In genomic region chr10:52662255-52662654, GRCh38 we compare ENCODE assay signal across 36 cellular contexts.
"Had no signal": no experiment of that assay in that cellular context is flagged by ENCODE, and none has a peak within 500 bp of the region (broad histone marks: within the 10 kb centered on the region; RNA-seq: fewer than 3 reads in every experiment).

No MANE protein-coding gene starts in this region.

- H3K36me3 Mint-ChIP-seq: activated naive CD8-positive, alpha-beta T cell had no signal

- H3K79me2 ChIP-seq: hepatocyte had no signal

- H3K4me1 ChIP-seq: esophagus squamous epithelium, gastroesophageal sphincter, heart right ventricle had no signal

- FAIRE-seq: astrocyte, bronchial epithelial cell, colon, endometrium, endothelial cell of umbilical vein had no signal

- H3K36me3 ChIP-seq: brain microvascular endothelial cell, esophagus squamous epithelium, gastroesophageal sphincter, heart right ventricle, WERI-Rb-1 had no signal

- H3K27ac ChIP-seq: brain microvascular endothelial cell, epithelial cell of prostate, esophagus squamous epithelium, gastroesophageal sphincter, heart right ventricle, hepatocyte, WERI-Rb-1 had no signal

- H2AFZ ChIP-seq: hepatocyte had no signal

- H3K27me3 ChIP-seq: brain microvascular endothelial cell, esophagus squamous epithelium, gastroesophageal sphincter, heart right ventricle, hepatocyte had no signal

- H3K4me2 ChIP-seq: hepatocyte had no signal

- H3K27me3 Mint-ChIP-seq: activated B cell treated with CpG ODN at 0.5 μM for 24 hours; activated CD8-positive, alpha-beta T cell treated with anti-CD3 and anti-CD28 coated beads for 36 hours; activated naive CD8-positive, alpha-beta T cell; activated T-helper 17 cell treated with anti-CD3 and anti-CD28 coated beads, Interleukin-2, amount 50 U/mL, for 72 hours; central memory CD8-positive, alpha-beta T cell; effector memory CD8-positive, alpha-beta T cell had no signal

- H3K4me3 ChIP-seq: esophagus squamous epithelium, gastroesophageal sphincter, heart right ventricle, hepatocyte had no signal

- H3K4me3 Mint-ChIP-seq: activated B cell treated with CpG ODN at 0.5 μM for 24 hours; activated CD8-positive, alpha-beta T cell treated with anti-CD3 and anti-CD28 coated beads for 36 hours; activated naive CD8-positive, alpha-beta T cell; activated T-cell treated with anti-CD3 and anti-CD28 coated beads, Interleukin-2, amount 50 U/mL, for 4 hours; activated T-helper 17 cell treated with anti-CD3 and anti-CD28 coated beads, Interleukin-2, amount 50 U/mL, for 72 hours; central memory CD8-positive, alpha-beta T cell; effector memory CD8-positive, alpha-beta T cell; T-helper 2 cell treated with Interferon-gamma antibody and Interleukin-4, amounts not matched to agents 5 μg/mL and 100 μg/mL, for 36 hours had no signal

- DNase-seq: activated B cell treated with CpG ODN at 0.5 μM for 24 hours; activated CD4-positive, alpha-beta T cell treated with anti-CD3 and anti-CD28 coated beads for 48 hours; activated CD4-positive, alpha-beta T cell treated with anti-CD3 and anti-CD28 coated beads, Interleukin-2, amount 50 U/mL, for 1 hour; activated CD4-positive, alpha-beta T cell treated with anti-CD3 and anti-CD28 coated beads, Interleukin-2, amount 50 U/mL, for 48 hours; activated CD8-positive, alpha-beta memory T cell treated with anti-CD3 and anti-CD28 coated beads for 24 hours; activated CD8-positive, alpha-beta T cell treated with anti-CD3 and anti-CD28 coated beads for 36 hours; activated effector memory CD4-positive, alpha-beta T cell treated with Interleukin-2 at 50 U/mL for 16 hours; activated gamma-delta T cell treated with Interleukin-2 at 50 U/mL for 16 hours; activated naive CD4-positive, alpha-beta T cell treated with anti-CD3 and anti-CD28 coated beads, Interleukin-2, amount 50 U/mL, for 16 hours; activated naive CD4-positive, alpha-beta T cell treated with Interleukin-2 at 50 U/mL for 16 hours; activated T-cell treated with anti-CD3 and anti-CD28 coated beads, Interleukin-2, amount 50 U/mL, for 4 hours; amniotic stem cell; anterior cingulate cortex; brain microvascular endothelial cell; cortex of kidney; dermis blood vessel endothelial cell; effector CD4-positive, alpha-beta T cell; effector memory CD8-positive, alpha-beta T cell; esophagus squamous epithelium; foreskin melanocyte; heart right ventricle; T1000; WERI-Rb-1 had no signal

- H3K27ac Mint-ChIP-seq: activated B cell treated with CpG ODN at 0.5 μM for 24 hours; activated CD8-positive, alpha-beta T cell treated with anti-CD3 and anti-CD28 coated beads for 36 hours; activated naive CD8-positive, alpha-beta T cell; activated T-helper 17 cell treated with anti-CD3 and anti-CD28 coated beads, Interleukin-2, amount 50 U/mL, for 72 hours; effector memory CD8-positive, alpha-beta T cell; T-helper 2 cell treated with Interferon-gamma antibody and Interleukin-4, amounts not matched to agents 5 μg/mL and 100 μg/mL, for 36 hours had no signal

- H3K4me1 Mint-ChIP-seq: activated B cell treated with CpG ODN at 0.5 μM for 24 hours; activated T-helper 17 cell treated with anti-CD3 and anti-CD28 coated beads, Interleukin-2, amount 50 U/mL, for 72 hours; central memory CD8-positive, alpha-beta T cell had no signal

- ATAC-seq: activated CD4-positive, CD25-positive, alpha-beta regulatory T cell treated with anti-CD3 and anti-CD28 coated beads, Interleukin-2, amount 50 U/mL, for 24 hours; activated CD8-positive, alpha-beta T cell treated with anti-CD3 and anti-CD28 coated beads for 36 hours; activated T-cell treated with anti-CD3 and anti-CD28 coated beads, Interleukin-2, amount 50 U/mL, for 4 hours; activated T-helper 17 cell treated with anti-CD3 and anti-CD28 coated beads, Interleukin-2, amount 50 U/mL, for 72 hours; effector memory CD8-positive, alpha-beta T cell; gastroesophageal sphincter; heart right ventricle had no signal
